Comparison of ENCODE assay signal across 8 cellular contexts in the genomic region with DNA sequence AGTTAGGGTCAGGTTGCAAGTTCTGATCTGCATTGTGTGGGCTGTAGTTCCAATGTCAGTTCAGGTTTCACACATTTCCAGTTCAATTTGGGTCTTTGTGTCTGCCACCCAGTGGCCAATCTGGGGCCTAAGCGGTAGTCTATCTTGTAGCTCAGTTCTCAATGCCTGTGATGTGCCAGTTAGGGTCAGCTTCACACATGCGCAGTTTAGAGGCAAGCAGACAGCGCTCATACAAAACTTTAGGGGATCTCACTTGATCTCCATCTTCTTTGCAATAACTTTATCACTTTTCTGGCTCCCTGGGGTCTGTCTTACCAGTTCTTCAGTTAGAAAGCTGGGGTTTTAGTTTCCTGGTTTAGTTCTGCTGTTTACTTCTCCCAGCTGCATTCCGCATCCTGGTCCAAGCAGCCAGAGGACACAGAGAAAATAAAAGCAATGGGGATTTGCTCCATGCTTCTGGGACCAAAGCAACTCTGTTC. TPM values are rescaled to one million over a fixed set of nuclear protein-coding genes. Genes with fewer than 3 reads are reported as not detected.
A peak's percentile ranks its signal among the peaks of the same experiment; 100 is the strongest.
DNase-seq lines count a peak whose midpoint lies in the region; ATAC-seq, FAIRE-seq and TF ChIP-seq lines count a peak whose summit lies in the region.

No MANE protein-coding gene starts in this region.

- no TSS peak for BruUV-seq in PC-3 (replicated peaks; lab: Mats Ljungman, UMichigan)

- H3K4me2 ChIP-seq in PC-3 (ENCODE audit: low read length): peak overlapping the region; percentile 68
- no peak overlapping the region for H3K4me2 ChIP-seq in neural cell (ENCODE audit: low read length)

- TF ChIP-seq POLR2A in suprapubic skin (IDR thresholded peaks at IDR 0.05): no peak

- peak overlapping the region; percentile 68 for H3K27ac ChIP-seq in HUES48 (ENCODE audit: low read depth, low read length)
- H3K27ac ChIP-seq in PC-3 (ENCODE audit: low read length): no peak overlapping the region
- H3K27ac ChIP-seq in neural cell (ENCODE audit: low read length): no peak overlapping the region
- H3K27ac ChIP-seq in suprapubic skin: no peak overlapping the region

- H3K36me3 ChIP-seq in HUES48 (ENCODE audit: control insufficient read depth, insufficient read depth, low read length) (no peaks in the 10 kb centered on the region), PC-3 (ENCODE audit: low read depth, low read length) (no peaks in the 10 kb centered on the region), neural cell (ENCODE audit: insufficient read depth, low read length) (no peaks in the 10 kb centered on the region), suprapubic skin (no peaks in the 10 kb centered on the region)

- H3K27me3 ChIP-seq in HUES48 (ENCODE audit: control insufficient read depth, insufficient read depth, low read length) (no peaks in the 10 kb centered on the region), PC-3 (ENCODE audit: low read length) (no peaks in the 10 kb centered on the region), neural cell (ENCODE audit: insufficient read depth, low read depth, low read length) (no peaks in the 10 kb centered on the region), suprapubic skin (no peaks in the 10 kb centered on the region)

- no peak for TF ChIP-seq EP300 in neural cell (conservative IDR thresholded peaks at IDR 0.05; ENCODE audit: poor library complexity, severe bottlenecking)
- no peak for TF ChIP-seq EP300 in suprapubic skin (IDR thresholded peaks at IDR 0.05)

- intact Hi-C loops in PC-3 (cut with micrococcal nuclease): loop anchor here (1.0 kb wide), 1 partner anchor 124 kb away; no protein-coding TSS in a partner anchor

- H3K4me3 ChIP-seq in HUES48 (ENCODE audit: low read depth, low read length) (no peak overlapping the region), PC-3 (ENCODE audit: low read length) (peak overlapping the region; percentile 49; the same call in 1 of the 2 replicates), fibroblast of the aortic adventitia (ENCODE audit: low read depth, low read length) (no peak overlapping the region), neural cell (ENCODE audit: low read length) (no peak overlapping the region), suprapubic skin (no peak overlapping the region)

- H3K9ac ChIP-seq in HUES48 (ENCODE audit: low read depth, low read length) (no peak overlapping the region), PC-3 (ENCODE audit: low read length) (no peak overlapping the region), neural cell (ENCODE audit: low read length) (no peak overlapping the region)

- peak; percentile 67 for TF ChIP-seq CTCF in D721Med (IDR thresholded peaks at IDR 0.05; ENCODE audit: insufficient read depth, missing control alignments)
- peak; percentile 56 for TF ChIP-seq CTCF in PC-3 (conservative IDR thresholded peaks at IDR 0.05; ENCODE audit: low read depth, low read length)
- peak; percentile 87 for TF ChIP-seq CTCF in fibroblast of the aortic adventitia (IDR thresholded peaks at IDR 0.05; ENCODE audit: insufficient read depth, low read length)
- TF ChIP-seq CTCF in neural cell (IDR thresholded peaks at IDR 0.05; ENCODE audit: poor library complexity, severe bottlenecking): peak; percentile 58
- peak; percentile 28 to 60 for TF ChIP-seq CTCF in suprapubic skin (IDR thresholded peaks at IDR 0.05)

- H3K9me3 ChIP-seq in HUES48 (ENCODE audit: control insufficient read depth, insufficient read depth, low read length): peaks cover 25% of the 10 kb centered on the region
- no peaks in the 10 kb centered on the region for H3K9me3 ChIP-seq in PC-3 (ENCODE audit: low read length)
- H3K9me3 ChIP-seq in neural cell (ENCODE audit: low read length): peaks cover 3% of the 10 kb centered on the region
- H3K9me3 ChIP-seq in suprapubic skin: no peaks in the 10 kb centered on the region

- DNase-seq in D721Med (ENCODE audit: insufficient read length, low spot score): no peak
- DNase-seq in PC-3: peak; percentile 62
- peak; percentile 22 for DNase-seq in activated T-helper 1 cell treated with Interleukin-2 at 50 U/mL for 16 hours (ENCODE audit: low read depth)
- DNase-seq in fibroblast of the aortic adventitia (ENCODE audit: low read depth): peak; percentile 89
- DNase-seq in suprapubic skin (ENCODE audit: low spot score in 2 of 2): peak; percentile 68 to 83

- H3K79me2 ChIP-seq in PC-3 (ENCODE audit: low read length): no peaks in the 10 kb centered on the region
- no peaks in the 10 kb centered on the region for H3K79me2 ChIP-seq in neural cell (replicated peaks; ENCODE audit: insufficient read depth, low read length)

- H3K9me2 ChIP-seq in PC-3 (replicated peaks; ENCODE audit: low read length): no peaks in the 10 kb centered on the region
- H3K9me2 ChIP-seq in neural cell (ENCODE audit: insufficient read depth, low read length): no peaks in the 10 kb centered on the region

- FAIRE-seq in D721Med (lab: Jason Lieb, UNC): peak; percentile 70

- H4K20me1 ChIP-seq in PC-3 (ENCODE audit: low read length) (no peaks in the 10 kb centered on the region), neural cell (ENCODE audit: insufficient read depth) (no peaks in the 10 kb centered on the region)

- peak; percentile 51 for TF ChIP-seq RAD21 in neural cell (conservative IDR thresholded peaks at IDR 0.05)

- ATAC-seq in GM21447 (IDR thresholded peaks at IDR 0.05; ENCODE audit: unreplicated experiment) (peak; percentile 96), PC-3 (peak; percentile 97)

- H3F3A ChIP-seq in PC-3 (ENCODE audit: low read length, unreplicated experiment): no peaks in the 10 kb centered on the region
- no peaks in the 10 kb centered on the region for H3F3A ChIP-seq in neural cell (ENCODE audit: insufficient read depth, low read length, poor library complexity, severe bottlenecking)

- CTCF ChIA-PET in PC-3 (lab: Charles Lee): interaction anchor here (0.5 to 0.9 kb wide), 4 partner anchors 31 to 403 kb away, joined by 3 to 8 read pairs (median 6); no protein-coding TSS in a partner anchor

- POLR2A ChIA-PET in PC-3 (lab: Charles Lee; ENCODE audit: unreplicated experiment): no interaction called here

- 34% methylated on average over 4 of the region's 4 CpGs for WGBS in suprapubic skin

- peaks cover 14% of the 10 kb centered on the region for H3K4me1 ChIP-seq in HUES48 (ENCODE audit: control insufficient read depth, insufficient read depth, low read length)
- H3K4me1 ChIP-seq in PC-3 (ENCODE audit: insufficient read depth, low read length): no peaks in the 10 kb centered on the region
- no peaks in the 10 kb centered on the region for H3K4me1 ChIP-seq in suprapubic skin

- H2AFZ ChIP-seq in PC-3 (ENCODE audit: low read length) (peak overlapping the region; percentile 65), neural cell (ENCODE audit: low read depth, low read length) (no peak overlapping the region)

TF ChIP-seq in neural cell, 6 proteins besides CTCF, POLR2A, EP300 and RAD21:
- TF ChIP-seq MXI1 (conservative IDR thresholded peaks at IDR 0.05; ENCODE audit: poor library complexity, severe bottlenecking) (no peak), POLR2AphosphoS5 (IDR thresholded peaks at IDR 0.05) (no peak), TAF1 (IDR thresholded peaks at IDR 0.05; ENCODE audit: low read depth) (no peak), SMC3 (conservative IDR thresholded peaks at IDR 0.05; ENCODE audit: poor library complexity) (peak; percentile 67), EZH2 (IDR thresholded peaks at IDR 0.05; ENCODE audit: borderline replicate concordance, insufficient read depth, low read length, poor library complexity, severe bottlenecking) (no peak)
- TF ChIP-seq, protein P1, sequence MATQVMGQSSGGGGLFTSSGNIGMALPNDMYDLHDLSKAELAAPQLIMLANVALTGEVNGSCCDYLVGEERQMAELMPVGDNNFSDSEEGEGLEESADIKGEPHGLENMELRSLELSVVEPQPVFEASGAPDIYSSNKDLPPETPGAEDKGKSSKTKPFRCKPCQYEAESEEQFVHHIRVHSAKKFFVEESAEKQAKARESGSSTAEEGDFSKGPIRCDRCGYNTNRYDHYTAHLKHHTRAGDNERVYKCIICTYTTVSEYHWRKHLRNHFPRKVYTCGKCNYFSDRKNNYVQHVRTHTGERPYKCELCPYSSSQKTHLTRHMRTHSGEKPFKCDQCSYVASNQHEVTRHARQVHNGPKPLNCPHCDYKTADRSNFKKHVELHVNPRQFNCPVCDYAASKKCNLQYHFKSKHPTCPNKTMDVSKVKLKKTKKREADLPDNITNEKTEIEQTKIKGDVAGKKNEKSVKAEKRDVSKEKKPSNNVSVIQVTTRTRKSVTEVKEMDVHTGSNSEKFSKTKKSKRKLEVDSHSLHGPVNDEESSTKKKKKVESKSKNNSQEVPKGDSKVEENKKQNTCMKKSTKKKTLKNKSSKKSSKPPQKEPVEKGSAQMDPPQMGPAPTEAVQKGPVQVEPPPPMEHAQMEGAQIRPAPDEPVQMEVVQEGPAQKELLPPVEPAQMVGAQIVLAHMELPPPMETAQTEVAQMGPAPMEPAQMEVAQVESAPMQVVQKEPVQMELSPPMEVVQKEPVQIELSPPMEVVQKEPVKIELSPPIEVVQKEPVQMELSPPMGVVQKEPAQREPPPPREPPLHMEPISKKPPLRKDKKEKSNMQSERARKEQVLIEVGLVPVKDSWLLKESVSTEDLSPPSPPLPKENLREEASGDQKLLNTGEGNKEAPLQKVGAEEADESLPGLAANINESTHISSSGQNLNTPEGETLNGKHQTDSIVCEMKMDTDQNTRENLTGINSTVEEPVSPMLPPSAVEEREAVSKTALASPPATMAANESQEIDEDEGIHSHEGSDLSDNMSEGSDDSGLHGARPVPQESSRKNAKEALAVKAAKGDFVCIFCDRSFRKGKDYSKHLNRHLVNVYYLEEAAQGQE (IDR thresholded peaks at IDR 0.05; ENCODE audit: borderline replicate concordance): no peak

RNA-seq across cellular contexts. Expression of a gene that starts 11.0 kb away (rescaled TPM):
- total RNA-seq in PC-3 (2014; rRNA removed): 10.4 and 11.0 TPM in 2 replicates
- total RNA-seq in fibroblast of the aortic adventitia (ENCODE audit: low replicate concordance): 16.5 and 29.4 TPM in 2 replicates
- polyA plus RNA-seq in neural cell: 39.4 and 46.3 TPM in 2 replicates
- polyA minus RNA-seq in neural cell: 139 and 153 TPM in 2 replicates
- total RNA-seq in suprapubic skin: 10 to 100 TPM; 28.9 to 46.4 (median 37.4) TPM

RNA-seq across cellular contexts. Expression of a gene that starts 22.0 kb away (rescaled TPM):
- total RNA-seq in PC-3 (2014; rRNA removed) (0.40 and 0.95 TPM in 2 replicates), fibroblast of the aortic adventitia (ENCODE audit: low replicate concordance) (2.0 and 2.4 TPM in 2 replicates), suprapubic skin (1 to 10 TPM in 3 of 4 donors, under 1 TPM in 1; 0.98 to 2.5 (median 1.3) TPM)
- polyA plus RNA-seq in neural cell: 0.92 and 2.6 TPM in 2 replicates
- polyA minus RNA-seq in neural cell: 3.0 and 3.7 TPM in 2 replicates
